In genomic region chrX:30657542-30658238, GRCh38 we compare ENCODE assay signal across 1 cellular context.
TF ChIP-seq lines count a peak whose summit lies in the region.

No MANE protein-coding gene starts in this region.

TF ChIP-seq in GM23338, 12 proteins besides CTCF, POLR2A, EP300 and RAD21:
- TF ChIP-seq EZH2 (IDR thresholded peaks at IDR 0.05; ENCODE audit: low read depth, unreplicated experiment) (no peak), ZNF331 (CRISPR knock-in tag; IDR thresholded peaks at IDR 0.05; ENCODE audit: low read depth) (no peak), EZH2phosphoT487 (IDR thresholded peaks at IDR 0.05; ENCODE audit: unreplicated experiment) (no peak), REST (IDR thresholded peaks at IDR 0.05; ENCODE audit: unreplicated experiment) (no peak), JUNB (IDR thresholded peaks at IDR 0.05; ENCODE audit: unreplicated experiment) (no peak), STAT1 (IDR thresholded peaks at IDR 0.05; ENCODE audit: unreplicated experiment) (no peak), ZNF114 (CRISPR knock-in tag; IDR thresholded peaks at IDR 0.05) (no peak), POLR2AphosphoS5 (IDR thresholded peaks at IDR 0.05; ENCODE audit: low read depth) (no peak), CREB1 (CRISPR knock-in tag; IDR thresholded peaks at IDR 0.05; ENCODE audit: low read depth) (no peak), NANOG (IDR thresholded peaks at IDR 0.05; ENCODE audit: borderline replicate concordance) (no peak)
- TF ChIP-seq, protein P1, sequence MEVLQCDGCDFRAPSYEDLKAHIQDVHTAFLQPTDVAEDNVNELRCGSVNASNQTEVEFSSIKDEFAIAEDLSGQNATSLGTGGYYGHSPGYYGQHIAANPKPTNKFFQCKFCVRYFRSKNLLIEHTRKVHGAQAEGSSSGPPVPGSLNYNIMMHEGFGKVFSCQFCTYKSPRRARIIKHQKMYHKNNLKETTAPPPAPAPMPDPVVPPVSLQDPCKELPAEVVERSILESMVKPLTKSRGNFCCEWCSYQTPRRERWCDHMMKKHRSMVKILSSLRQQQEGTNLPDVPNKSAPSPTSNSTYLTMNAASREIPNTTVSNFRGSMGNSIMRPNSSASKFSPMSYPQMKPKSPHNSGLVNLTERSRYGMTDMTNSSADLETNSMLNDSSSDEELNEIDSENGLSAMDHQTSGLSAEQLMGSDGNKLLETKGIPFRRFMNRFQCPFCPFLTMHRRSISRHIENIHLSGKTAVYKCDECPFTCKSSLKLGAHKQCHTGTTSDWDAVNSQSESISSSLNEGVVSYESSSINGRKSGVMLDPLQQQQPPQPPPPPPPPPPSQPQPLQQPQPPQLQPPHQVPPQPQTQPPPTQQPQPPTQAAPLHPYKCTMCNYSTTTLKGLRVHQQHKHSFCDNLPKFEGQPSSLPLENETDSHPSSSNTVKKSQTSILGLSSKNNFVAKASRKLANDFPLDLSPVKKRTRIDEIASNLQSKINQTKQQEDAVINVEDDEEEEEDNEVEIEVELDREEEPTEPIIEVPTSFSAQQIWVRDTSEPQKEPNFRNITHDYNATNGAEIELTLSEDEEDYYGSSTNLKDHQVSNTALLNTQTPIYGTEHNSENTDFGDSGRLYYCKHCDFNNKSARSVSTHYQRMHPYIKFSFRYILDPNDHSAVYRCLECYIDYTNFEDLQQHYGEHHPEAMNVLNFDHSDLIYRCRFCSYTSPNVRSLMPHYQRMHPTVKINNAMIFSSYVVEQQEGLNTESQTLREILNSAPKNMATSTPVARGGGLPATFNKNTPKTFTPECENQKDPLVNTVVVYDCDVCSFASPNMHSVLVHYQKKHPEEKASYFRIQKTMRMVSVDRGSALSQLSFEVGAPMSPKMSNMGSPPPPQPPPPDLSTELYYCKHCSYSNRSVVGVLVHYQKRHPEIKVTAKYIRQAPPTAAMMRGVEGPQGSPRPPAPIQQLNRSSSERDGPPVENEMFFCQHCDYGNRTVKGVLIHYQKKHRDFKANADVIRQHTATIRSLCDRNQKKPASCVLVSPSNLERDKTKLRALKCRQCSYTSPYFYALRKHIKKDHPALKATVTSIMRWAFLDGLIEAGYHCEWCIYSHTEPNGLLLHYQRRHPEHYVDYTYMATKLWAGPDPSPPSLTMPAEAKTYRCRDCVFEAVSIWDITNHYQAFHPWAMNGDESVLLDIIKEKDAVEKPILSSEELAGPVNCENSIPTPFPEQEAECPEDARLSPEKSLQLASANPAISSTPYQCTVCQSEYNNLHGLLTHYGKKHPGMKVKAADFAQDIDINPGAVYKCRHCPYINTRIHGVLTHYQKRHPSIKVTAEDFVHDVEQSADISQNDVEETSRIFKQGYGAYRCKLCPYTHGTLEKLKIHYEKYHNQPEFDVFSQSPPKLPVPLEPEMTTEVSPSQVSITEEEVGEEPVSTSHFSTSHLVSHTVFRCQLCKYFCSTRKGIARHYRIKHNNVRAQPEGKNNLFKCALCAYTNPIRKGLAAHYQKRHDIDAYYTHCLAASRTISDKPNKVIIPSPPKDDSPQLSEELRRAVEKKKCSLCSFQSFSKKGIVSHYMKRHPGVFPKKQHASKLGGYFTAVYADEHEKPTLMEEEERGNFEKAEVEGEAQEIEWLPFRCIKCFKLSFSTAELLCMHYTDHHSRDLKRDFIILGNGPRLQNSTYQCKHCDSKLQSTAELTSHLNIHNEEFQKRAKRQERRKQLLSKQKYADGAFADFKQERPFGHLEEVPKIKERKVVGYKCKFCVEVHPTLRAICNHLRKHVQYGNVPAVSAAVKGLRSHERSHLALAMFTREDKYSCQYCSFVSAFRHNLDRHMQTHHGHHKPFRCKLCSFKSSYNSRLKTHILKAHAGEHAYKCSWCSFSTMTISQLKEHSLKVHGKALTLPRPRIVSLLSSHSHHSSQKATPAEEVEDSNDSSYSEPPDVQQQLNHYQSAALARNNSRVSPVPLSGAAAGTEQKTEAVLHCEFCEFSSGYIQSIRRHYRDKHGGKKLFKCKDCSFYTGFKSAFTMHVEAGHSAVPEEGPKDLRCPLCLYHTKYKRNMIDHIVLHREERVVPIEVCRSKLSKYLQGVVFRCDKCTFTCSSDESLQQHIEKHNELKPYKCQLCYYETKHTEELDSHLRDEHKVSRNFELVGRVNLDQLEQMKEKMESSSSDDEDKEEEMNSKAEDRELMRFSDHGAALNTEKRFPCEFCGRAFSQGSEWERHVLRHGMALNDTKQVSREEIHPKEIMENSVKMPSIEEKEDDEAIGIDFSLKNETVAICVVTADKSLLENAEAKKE (CRISPR knock-in tag; IDR thresholded peaks at IDR 0.05): no peak
- TF ChIP-seq, protein P2, sequence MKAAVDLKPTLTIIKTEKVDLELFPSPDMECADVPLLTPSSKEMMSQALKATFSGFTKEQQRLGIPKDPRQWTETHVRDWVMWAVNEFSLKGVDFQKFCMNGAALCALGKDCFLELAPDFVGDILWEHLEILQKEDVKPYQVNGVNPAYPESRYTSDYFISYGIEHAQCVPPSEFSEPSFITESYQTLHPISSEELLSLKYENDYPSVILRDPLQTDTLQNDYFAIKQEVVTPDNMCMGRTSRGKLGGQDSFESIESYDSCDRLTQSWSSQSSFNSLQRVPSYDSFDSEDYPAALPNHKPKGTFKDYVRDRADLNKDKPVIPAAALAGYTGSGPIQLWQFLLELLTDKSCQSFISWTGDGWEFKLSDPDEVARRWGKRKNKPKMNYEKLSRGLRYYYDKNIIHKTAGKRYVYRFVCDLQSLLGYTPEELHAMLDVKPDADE (IDR thresholded peaks at IDR 0.05): no peak
